ENCODE assay signal across 25 cellular contexts in genomic region chr3:69441028-69441427, GRCh38. TPM values are rescaled to one million over a fixed set of nuclear protein-coding genes. Genes with fewer than 3 reads are reported as not detected.
"Had no signal": no experiment of that assay in that cellular context is flagged by ENCODE, and none has a peak within 500 bp of the region (broad histone marks: within the 10 kb centered on the region; RNA-seq: fewer than 3 reads in every experiment).

No MANE protein-coding gene starts in this region.

- H3K9me3 Mint-ChIP-seq: activated naive CD8-positive, alpha-beta T cell treated with anti-CD3 and anti-CD28 coated beads, Interleukin-2, amount 50 U/mL, for 24 hours; activated T-cell treated with anti-CD3 and anti-CD28 coated beads, Interleukin-2, amount 50 U/mL, for 24 hours; activated T-helper 2 cell treated with anti-CD3 and anti-CD28 coated beads, Interferon-gamma antibody, Interleukin-2, Interleukin-4, amounts not matched to agents 10 μg/mL and 5 μg/mL and 100 μg/mL, durations not matched to agents 14 hours and 24 hours and 36 hours; natural killer cell treated with Interleukin-12 subunit alpha and Interleukin-12 subunit beta and Interleukin-15 and Interleukin-18, amount 100 ng/mL, for 72 hours had no signal

- H3K27me3 Mint-ChIP-seq: activated B cell treated with CpG ODN at 0.5 μM for 24 hours; activated naive CD8-positive, alpha-beta T cell treated with anti-CD3 and anti-CD28 coated beads, Interleukin-2, amount 50 U/mL, for 24 hours had no signal

- DNase-seq: activated B cell treated with CpG ODN at 0.5 μM for 24 hours; activated CD4-positive, alpha-beta T cell treated with anti-CD3 and anti-CD28 coated beads for 48 hours; activated CD8-positive, alpha-beta T cell treated with anti-CD3 and anti-CD28 coated beads, Interleukin-2, amount 10 ng/mL, durations not matched to agents 7 days and 5 days; activated naive CD4-positive, alpha-beta T cell treated with Interleukin-2 at 50 U/mL for 16 hours; activated naive CD8-positive, alpha-beta T cell treated with anti-CD3 and anti-CD28 coated beads, Interleukin-2, amount 50 U/mL, for 24 hours; activated T-cell treated with anti-CD3 and anti-CD28 coated beads, Interleukin-2, amount 50 U/mL, for 24 hours; aorta; brain microvascular endothelial cell; central memory CD4-positive, alpha-beta T cell; colonic mucosa; endodermal cell; erythroblast; gastrocnemius medialis; heart left ventricle; lower lobe of right lung; nucleus accumbens; stimulated activated CD4-positive, alpha-beta T cell treated with anti-CD3 and anti-CD28 coated beads, Interleukin-12 subunit alpha, Interleukin-12 subunit beta, amount 100 ng/mL, for 4 hours; stimulated activated CD4-positive, alpha-beta T cell treated with anti-CD3 and anti-CD28 coated beads, Interleukin-1b, Interleukin-23, amount 100 ng/mL, for 48 hours; stimulated activated naive CD4-positive, alpha-beta T cell treated with Interleukin-2 at 50 U/mL for 16 hours; T-helper 1 cell; T-helper 9 cell; tibial artery had no signal

- H3K36me3 Mint-ChIP-seq: natural killer cell treated with Interleukin-12 subunit alpha and Interleukin-12 subunit beta and Interleukin-15 and Interleukin-18, amount 100 ng/mL, for 72 hours had no signal

- H3K4me3 ChIP-seq: colonic mucosa, gastrocnemius medialis, heart left ventricle, lower lobe of right lung, tibial artery had no signal

- H3K9me3 ChIP-seq: colonic mucosa, gastrocnemius medialis, heart left ventricle, lower lobe of right lung, tibial artery had no signal

- H3K27me3 ChIP-seq: brain microvascular endothelial cell, colonic mucosa, gastrocnemius medialis, heart left ventricle, tibial artery had no signal

- H3K4me1 ChIP-seq: colonic mucosa, tibial artery had no signal

- H3K27ac ChIP-seq: brain microvascular endothelial cell, colonic mucosa, gastrocnemius medialis, heart left ventricle, lower lobe of right lung, tibial artery had no signal

- H3K27ac Mint-ChIP-seq: activated B cell treated with CpG ODN at 0.5 μM for 24 hours; activated CD8-positive, alpha-beta T cell treated with anti-CD3 and anti-CD28 coated beads, Interleukin-2, amount 10 ng/mL, durations not matched to agents 7 days and 5 days; activated naive CD8-positive, alpha-beta T cell treated with anti-CD3 and anti-CD28 coated beads, Interleukin-2, amount 50 U/mL, for 24 hours; activated T-cell treated with anti-CD3 and anti-CD28 coated beads, Interleukin-2, amount 50 U/mL, for 24 hours; activated T-helper 2 cell treated with anti-CD3 and anti-CD28 coated beads, Interferon-gamma antibody, Interleukin-2, Interleukin-4, amounts not matched to agents 10 μg/mL and 5 μg/mL and 100 μg/mL, durations not matched to agents 14 hours and 24 hours and 36 hours; endodermal cell; natural killer cell treated with Interleukin-12 subunit alpha and Interleukin-12 subunit beta and Interleukin-15 and Interleukin-18, amount 100 ng/mL, for 72 hours had no signal

- H3K36me3 ChIP-seq: brain microvascular endothelial cell, colonic mucosa, gastrocnemius medialis, heart left ventricle, lower lobe of right lung, tibial artery had no signal

- FAIRE-seq: urothelium cell line had no signal

- H3K4me3 Mint-ChIP-seq: activated B cell treated with CpG ODN at 0.5 μM for 24 hours; activated CD8-positive, alpha-beta T cell treated with anti-CD3 and anti-CD28 coated beads, Interleukin-2, amount 10 ng/mL, durations not matched to agents 7 days and 5 days; activated naive CD8-positive, alpha-beta T cell treated with anti-CD3 and anti-CD28 coated beads, Interleukin-2, amount 50 U/mL, for 24 hours; activated T-cell treated with anti-CD3 and anti-CD28 coated beads, Interleukin-2, amount 50 U/mL, for 24 hours; endodermal cell; natural killer cell treated with Interleukin-12 subunit alpha and Interleukin-12 subunit beta and Interleukin-15 and Interleukin-18, amount 100 ng/mL, for 72 hours had no signal

- H3K4me1 Mint-ChIP-seq: endodermal cell had no signal

RNA-seq across cellular contexts. Expression of gene FRMD4B, which starts 55.1 kb away (rescaled TPM):
- total RNA-seq: activated B cell treated with CpG ODN at 0.5 μM for 24 hours had no signal
